8 cellular contexts compared by ENCODE assay signal in genomic region chr10:110208614-110209398, GRCh38. TPM values are rescaled to one million over a fixed set of nuclear protein-coding genes. Genes with fewer than 3 reads are reported as not detected.
DNase-seq lines count a peak whose midpoint lies in the region; ATAC-seq and TF ChIP-seq lines count a peak whose summit lies in the region.

No MANE protein-coding gene starts in this region.

- H4K20me1 ChIP-seq in MM.1S (ENCODE audit: insufficient read depth, low read length) (no peaks in the 10 kb centered on the region), neural progenitor cell (ENCODE audit: low read depth) (peaks cover 38% of the 10 kb centered on the region)

- H3K9ac ChIP-seq in MM.1S (ENCODE audit: low read length) (peak overlapping the region; percentile 68), neural progenitor cell (no peak overlapping the region)

- H3K4me3 ChIP-seq in MM.1S (ENCODE audit: low read length): peak overlapping the region; percentile 71
- peak overlapping the region; percentile 84 for H3K4me3 ChIP-seq in neural progenitor cell

- peaks cover 8% of the 10 kb centered on the region for H3K36me3 Mint-ChIP-seq in activated T-helper 2 cell treated with anti-CD3 and anti-CD28 coated beads, Interferon-gamma antibody, Interleukin-2, Interleukin-4, amounts not matched to agents 10 μg/mL and 5 μg/mL and 100 μg/mL, durations not matched to agents 14 hours and 24 hours and 36 hours (ENCODE audit: low read depth)
- H3K36me3 Mint-ChIP-seq in neural progenitor cell: peaks cover 1% of the 10 kb centered on the region

- H3K9me3 ChIP-seq in MM.1S (replicated peaks; ENCODE audit: insufficient read depth, low read length): no peaks in the 10 kb centered on the region
- H3K9me3 ChIP-seq in neural progenitor cell (ENCODE audit: low read depth): no peaks in the 10 kb centered on the region

- H3K4me1 Mint-ChIP-seq in activated T-helper 2 cell treated with anti-CD3 and anti-CD28 coated beads, Interferon-gamma antibody, Interleukin-2, Interleukin-4, amounts not matched to agents 10 μg/mL and 5 μg/mL and 100 μg/mL, durations not matched to agents 14 hours and 24 hours and 36 hours (ENCODE audit: low read depth): peaks cover 51% of the 10 kb centered on the region
- H3K4me1 Mint-ChIP-seq in neural progenitor cell: peaks cover 50% of the 10 kb centered on the region

- H3K9me3 Mint-ChIP-seq in activated T-helper 2 cell treated with anti-CD3 and anti-CD28 coated beads, Interferon-gamma antibody, Interleukin-2, Interleukin-4, amounts not matched to agents 10 μg/mL and 5 μg/mL and 100 μg/mL, durations not matched to agents 14 hours and 24 hours and 36 hours: no peaks in the 10 kb centered on the region
- no peaks in the 10 kb centered on the region for H3K9me3 Mint-ChIP-seq in neural progenitor cell

- peak overlapping the region; percentile 87 for H3K27ac Mint-ChIP-seq in activated T-helper 2 cell treated with anti-CD3 and anti-CD28 coated beads, Interferon-gamma antibody, Interleukin-2, Interleukin-4, amounts not matched to agents 10 μg/mL and 5 μg/mL and 100 μg/mL, durations not matched to agents 14 hours and 24 hours and 36 hours
- H3K27ac Mint-ChIP-seq in neural progenitor cell: peak overlapping the region; percentile 91

- H2AFZ ChIP-seq in MM.1S (ENCODE audit: low read length): peak overlapping the region; percentile 68
- H2AFZ ChIP-seq in neural progenitor cell (replicated peaks): peak overlapping the region; percentile 69

- peaks cover 19% of the 10 kb centered on the region for H3K79me2 ChIP-seq in MM.1S (ENCODE audit: low read length)
- H3K79me2 ChIP-seq in neural progenitor cell (ENCODE audit: low read depth): no peaks in the 10 kb centered on the region

- H3K4me3 Mint-ChIP-seq in activated T-helper 2 cell treated with anti-CD3 and anti-CD28 coated beads, Interferon-gamma antibody, Interleukin-2, Interleukin-4, amounts not matched to agents 10 μg/mL and 5 μg/mL and 100 μg/mL, durations not matched to agents 14 hours and 24 hours and 36 hours (ENCODE audit: low read depth): peak overlapping the region; percentile 87
- H3K4me3 Mint-ChIP-seq in neural progenitor cell: peak overlapping the region; percentile 99

- H3K4me1 ChIP-seq in MM.1S (ENCODE audit: low read length) (peaks cover 26% of the 10 kb centered on the region), neural progenitor cell (peaks cover 25% of the 10 kb centered on the region)

- no peaks in the 10 kb centered on the region for H3K9me2 ChIP-seq in MM.1S (replicated peaks; ENCODE audit: insufficient read depth, low read length)

- no peaks in the 10 kb centered on the region for H3K27me3 ChIP-seq in MM.1S (replicated peaks; ENCODE audit: insufficient read depth, low read length)
- peaks cover 86% of the 10 kb centered on the region for H3K27me3 ChIP-seq in neural progenitor cell

- peak overlapping the region; percentile 79 for H3K4me2 ChIP-seq in MM.1S (ENCODE audit: low read depth, low read length)
- H3K4me2 ChIP-seq in neural progenitor cell: peak overlapping the region; percentile 97

- peaks cover 32% of the 10 kb centered on the region for H3K27me3 Mint-ChIP-seq in activated T-helper 2 cell treated with anti-CD3 and anti-CD28 coated beads, Interferon-gamma antibody, Interleukin-2, Interleukin-4, amounts not matched to agents 10 μg/mL and 5 μg/mL and 100 μg/mL, durations not matched to agents 14 hours and 24 hours and 36 hours (ENCODE audit: low read depth)
- peaks cover 20% of the 10 kb centered on the region for H3K27me3 Mint-ChIP-seq in neural progenitor cell (ENCODE audit: insufficient read depth, low read depth)

- intact Hi-C loops in activated T-helper 2 cell treated with anti-CD3 and anti-CD28 coated beads, Interferon-gamma antibody, Interleukin-2, Interleukin-4, amounts not matched to agents 10 μg/mL and 5 μg/mL and 100 μg/mL, durations not matched to agents 14 hours and 24 hours and 36 hours (cut with micrococcal nuclease): loop anchor here (2.0 to 5.0 kb wide), 3 partner anchors 44 to 287 kb away; partner anchors contain the start of gene XPNPEP1

- peak; percentile 40 for DNase-seq in GF-D8 (lab: John Stamatoyannopoulos, UW)
- peak; percentile 47 for DNase-seq in MM.1S
- DNase-seq in activated T-helper 2 cell treated with anti-CD3 and anti-CD28 coated beads, Interferon-gamma antibody, Interleukin-2, Interleukin-4, amounts not matched to agents 10 μg/mL and 5 μg/mL and 100 μg/mL, durations not matched to agents 14 hours and 24 hours and 36 hours (ENCODE audit: low spot score): no peak
- DNase-seq in fibroblast of the conjunctiva (ENCODE audit: low read depth): peak; percentile 22
- peak; percentile 46 for DNase-seq in neural progenitor cell (ENCODE audit: low spot score)

- H3K36me3 ChIP-seq in MM.1S (replicated peaks; ENCODE audit: insufficient read depth, low read length) (no peaks in the 10 kb centered on the region), neural progenitor cell (no peaks in the 10 kb centered on the region)

- ATAC-seq in GM21360 (IDR thresholded peaks at IDR 0.05; ENCODE audit: unreplicated experiment): no peak
- ATAC-seq in GM18873 (IDR thresholded peaks at IDR 0.05; ENCODE audit: low FRiP score, unreplicated experiment): no peak
- ATAC-seq in HG03097 (IDR thresholded peaks at IDR 0.05; ENCODE audit: low FRiP score, unreplicated experiment): no peak

- H3F3A ChIP-seq in MM.1S (ENCODE audit: insufficient read depth, low read length) (peaks cover 41% of the 10 kb centered on the region), neural progenitor cell (ENCODE audit: low read depth) (peaks cover 31% of the 10 kb centered on the region)

- TF ChIP-seq CTCF in MM.1S (IDR thresholded peaks at IDR 0.05; ENCODE audit: low read length) (peak; percentile 40), neural progenitor cell (IDR thresholded peaks at IDR 0.05) (no peak)

- H3K27ac ChIP-seq in MM.1S (ENCODE audit: low read length): peak overlapping the region; percentile 75; the same call in 1 of the 2 replicates
- H3K27ac ChIP-seq in neural progenitor cell: no peak overlapping the region

RNA-seq across cellular contexts. Expression of gene MXI1, which starts 1.4 kb away (rescaled TPM):
- 12.2 and 14.6 TPM in 2 replicates for total RNA-seq in activated T-helper 2 cell treated with anti-CD3 and anti-CD28 coated beads, Interferon-gamma antibody, Interleukin-2, Interleukin-4, amounts not matched to agents 10 μg/mL and 5 μg/mL and 100 μg/mL, durations not matched to agents 14 hours and 24 hours and 36 hours
- total RNA-seq in neural progenitor cell (ENCODE audit: low replicate concordance): 18.2 and 23.5 TPM in 2 replicates
